13 cellular contexts compared by ENCODE assay signal in genomic region chr1:208093046-208093445, GRCh38.
"Had no signal": no experiment of that assay in that cellular context is flagged by ENCODE, and none has a peak within 500 bp of the region (broad histone marks: within the 10 kb centered on the region; RNA-seq: fewer than 3 reads in every experiment).

No MANE protein-coding gene starts in this region.

- H3K36me3 Mint-ChIP-seq: naive B cell had no signal

- H3K9me3 Mint-ChIP-seq: dendritic cell treated with granulocyte-macrophage colony-stimulating factor and Interleukin-4, amounts not matched to agents 40 ng/mL and 50 ng/mL, for 4 days; effector memory CD8-positive, alpha-beta T cell; endodermal cell; naive B cell had no signal

- H3K27ac Mint-ChIP-seq: dendritic cell treated with granulocyte-macrophage colony-stimulating factor and Interleukin-4, amounts not matched to agents 40 ng/mL and 50 ng/mL, for 4 days; effector memory CD8-positive, alpha-beta T cell; endodermal cell; mesothelial cell of epicardium had no signal

- DNase-seq: cortex of kidney, esophagus squamous epithelium had no signal

- H3K27ac ChIP-seq: epithelial cell of prostate, esophagus squamous epithelium, gastrocnemius medialis, heart right ventricle, left lung, lower lobe of right lung had no signal

- H3K27me3 ChIP-seq: esophagus squamous epithelium, gastrocnemius medialis, heart right ventricle, left lung had no signal

- H3K9me3 ChIP-seq: esophagus squamous epithelium, gastrocnemius medialis, heart right ventricle, left lung, lower lobe of right lung, mucosa of descending colon had no signal

- H3K27me3 Mint-ChIP-seq: effector memory CD8-positive, alpha-beta T cell; naive B cell had no signal

- H3K4me3 ChIP-seq: esophagus squamous epithelium, gastrocnemius medialis, heart right ventricle, left lung, lower lobe of right lung, mucosa of descending colon had no signal

- H3K4me3 Mint-ChIP-seq: dendritic cell treated with granulocyte-macrophage colony-stimulating factor and Interleukin-4, amounts not matched to agents 40 ng/mL and 50 ng/mL, for 4 days; effector memory CD8-positive, alpha-beta T cell; endodermal cell; mesothelial cell of epicardium had no signal

- H3K4me1 Mint-ChIP-seq: naive B cell had no signal

- ATAC-seq: effector memory CD8-positive, alpha-beta T cell had no signal
